Comparison of ENCODE assay signal across 13 cellular contexts in genomic region chrX:13761606-13762005, GRCh38. TPM values are rescaled to one million over a fixed set of nuclear protein-coding genes. Genes with fewer than 3 reads are reported as not detected.
DNase-seq lines count a peak whose midpoint lies in the region; ATAC-seq, FAIRE-seq and TF ChIP-seq lines count a peak whose summit lies in the region.
"Had no signal": no experiment of that assay in that cellular context is flagged by ENCODE, and none has a peak within 500 bp of the region (broad histone marks: within the 10 kb centered on the region; RNA-seq: fewer than 3 reads in every experiment).

No MANE protein-coding gene starts in this region.

- peaks cover 16% of the 10 kb centered on the region for H3K36me3 ChIP-seq in astrocyte (ENCODE audit: insufficient read depth, low read length)
- peaks cover 16% of the 10 kb centered on the region for H3K36me3 ChIP-seq in brain microvascular endothelial cell (replicated peaks)
- H3K36me3 ChIP-seq in heart left ventricle, result peaks cover 0 to 65% (median 34%) of the 10 kb centered on the region in 9 donors

- H3K27ac Mint-ChIP-seq in astrocyte (ENCODE audit: unreplicated experiment), result no peak overlapping the region
- H3K27ac Mint-ChIP-seq in activated CD8-positive, alpha-beta memory T cell treated with anti-CD3 and anti-CD28 coated beads, Interleukin-2, amount 10 ng/mL, durations not matched to agents 7 days and 5 days, result no peak overlapping the region

- 56 to 68% (median 61%) methylated on average over 5 of the region's 5 CpGs for WGBS in heart left ventricle, 4 donors

- in situ Hi-C loops in brain microvascular endothelial cell (cut with HindIII; ENCODE audit: low pct_ligation_motif_present, low sequenced_read_pairs), result no loop called here

- peaks cover 10% of the 10 kb centered on the region for H3K36me3 Mint-ChIP-seq in astrocyte (ENCODE audit: low read depth, unreplicated experiment)
- H3K36me3 Mint-ChIP-seq in activated CD8-positive, alpha-beta memory T cell treated with anti-CD3 and anti-CD28 coated beads, Interleukin-2, amount 10 ng/mL, durations not matched to agents 7 days and 5 days, result peaks cover 35% of the 10 kb centered on the region

- H3K27me3 ChIP-seq in astrocyte (ENCODE audit: insufficient read depth, low read length) (no peaks in the 10 kb centered on the region), brain microvascular endothelial cell (replicated peaks) (no peaks in the 10 kb centered on the region), heart left ventricle (peaks cover 0 to 6% (median 0%) of the 10 kb centered on the region in 9 donors)
- H3K27me3 ChIP-seq: esophagus muscularis mucosa had no signal

- no peak overlapping the region for H3K4me3 ChIP-seq in astrocyte (ENCODE audit: insufficient read depth, low read depth, low read length)
- no peak overlapping the region for H3K4me3 ChIP-seq in brain microvascular endothelial cell (ENCODE audit: low read depth, low read length)
- H3K4me3 ChIP-seq in heart left ventricle, result no peak overlapping the region
- H3K4me3 ChIP-seq: esophagus muscularis mucosa had no signal

- no peak overlapping the region for H2AFZ ChIP-seq in astrocyte (ENCODE audit: low read depth, low read length)

- H3K4me2 ChIP-seq in astrocyte (ENCODE audit: low read length), result no peak overlapping the region

- no peaks in the 10 kb centered on the region for H3K27me3 Mint-ChIP-seq in astrocyte (ENCODE audit: low read depth, unreplicated experiment)
- H3K27me3 Mint-ChIP-seq in activated CD8-positive, alpha-beta memory T cell treated with anti-CD3 and anti-CD28 coated beads, Interleukin-2, amount 10 ng/mL, durations not matched to agents 7 days and 5 days, result no peaks in the 10 kb centered on the region
- H3K27me3 Mint-ChIP-seq: activated naive CD4-positive, alpha-beta T cell treated with anti-CD3 and anti-CD28 coated beads, Interleukin-2, amount 50 U/mL, for 24 hours had no signal

- no peaks in the 10 kb centered on the region for H3K9me3 Mint-ChIP-seq in astrocyte (ENCODE audit: unreplicated experiment)
- no peaks in the 10 kb centered on the region for H3K9me3 Mint-ChIP-seq in activated CD8-positive, alpha-beta memory T cell treated with anti-CD3 and anti-CD28 coated beads, Interleukin-2, amount 10 ng/mL, durations not matched to agents 7 days and 5 days (ENCODE audit: low read depth)
- H3K9me3 Mint-ChIP-seq: activated naive CD4-positive, alpha-beta T cell treated with anti-CD3 and anti-CD28 coated beads, Interleukin-2, amount 50 U/mL, for 24 hours had no signal

- FAIRE-seq in astrocyte (lab: Jason Lieb, UNC), result peak; percentile 43

- H3K4me1 Mint-ChIP-seq in astrocyte (ENCODE audit: low read depth, unreplicated experiment), result no peaks in the 10 kb centered on the region
- peaks cover 5% of the 10 kb centered on the region for H3K4me1 Mint-ChIP-seq in activated CD8-positive, alpha-beta memory T cell treated with anti-CD3 and anti-CD28 coated beads, Interleukin-2, amount 10 ng/mL, durations not matched to agents 7 days and 5 days

- intact Hi-C loops in heart left ventricle (cut with DNase I), result loop anchor here in 1 of 10 donors (10.0 kb wide), 1 partner anchor 273 kb away; no protein-coding TSS in a partner anchor

- H3K27ac ChIP-seq in astrocyte (ENCODE audit: low read depth, low read length), result no peak overlapping the region
- H3K27ac ChIP-seq in brain microvascular endothelial cell, result no peak overlapping the region
- H3K27ac ChIP-seq in heart left ventricle, result no peak overlapping the region

- ATAC-seq in GM19452 (IDR thresholded peaks at IDR 0.05; ENCODE audit: unreplicated experiment) (peak; percentile 66), HG03159 (IDR thresholded peaks at IDR 0.05; ENCODE audit: unreplicated experiment) (peak; percentile 59), heart left ventricle (no peak)
- no peak for ATAC-seq in activated CD8-positive, alpha-beta memory T cell treated with anti-CD3 and anti-CD28 coated beads, Interleukin-2, amount 10 ng/mL, durations not matched to agents 7 days and 5 days

- H3K9me3 ChIP-seq in astrocyte (ENCODE audit: insufficient read depth, low read depth, low read length) (no peaks in the 10 kb centered on the region), heart left ventricle (no peaks in the 10 kb centered on the region)
- H3K9me3 ChIP-seq: esophagus muscularis mucosa had no signal

- H3K4me1 ChIP-seq in astrocyte (ENCODE audit: insufficient read depth, low read length) (no peaks in the 10 kb centered on the region), heart left ventricle (peaks cover 0 to 35% (median 8%) of the 10 kb centered on the region in 12 donors)

- no peak overlapping the region for H3K4me3 Mint-ChIP-seq in astrocyte (ENCODE audit: unreplicated experiment)
- H3K4me3 Mint-ChIP-seq in activated CD8-positive, alpha-beta memory T cell treated with anti-CD3 and anti-CD28 coated beads, Interleukin-2, amount 10 ng/mL, durations not matched to agents 7 days and 5 days, result no peak overlapping the region
- H3K4me3 Mint-ChIP-seq: activated naive CD4-positive, alpha-beta T cell treated with anti-CD3 and anti-CD28 coated beads, Interleukin-2, amount 50 U/mL, for 24 hours had no signal

- CTCF ChIA-PET in activated CD8-positive, alpha-beta memory T cell treated with anti-CD3 and anti-CD28 coated beads, Interleukin-2, amount 10 ng/mL, durations not matched to agents 7 days and 5 days (lab: Charles Lee), result interaction anchor here (1.4 kb wide), 1 partner anchor 10 kb away, joined by 3 read pairs; no protein-coding TSS in a partner anchor

- TF ChIP-seq CTCF in astrocyte (IDR thresholded peaks at IDR 0.05; ENCODE audit: insufficient read depth, low read depth, low read length), result no peak
- TF ChIP-seq CTCF in brain microvascular endothelial cell (IDR thresholded peaks at IDR 0.05; ENCODE audit: low read depth, low read length, missing control alignments), result no peak
- no peak for TF ChIP-seq CTCF in heart left ventricle (IDR thresholded peaks at IDR 0.05)

- DNase-seq in ELF-1 (ENCODE audit: low read depth, low spot score), result peak; percentile 44
- DNase-seq in astrocyte (ENCODE audit: low read depth), result no peak
- no peak for DNase-seq in activated CD8-positive, alpha-beta memory T cell treated with anti-CD3 and anti-CD28 coated beads, Interleukin-2, amount 10 ng/mL, durations not matched to agents 7 days and 5 days
- no peak for DNase-seq in brain microvascular endothelial cell
- no peak for DNase-seq in heart left ventricle
- no peak for DNase-seq in AG20443 (ENCODE audit: low spot score)
- DNase-seq: HCEC 1CT, NCI-H187, T-helper 9 cell had no signal

- no peak overlapping the region for H3K9ac ChIP-seq in astrocyte (ENCODE audit: low read length)

- no peak for TF ChIP-seq POLR2A in heart left ventricle (IDR thresholded peaks at IDR 0.05)

- no peaks in the 10 kb centered on the region for H3K79me2 ChIP-seq in astrocyte (ENCODE audit: insufficient read depth, low read length)

- no peaks in the 10 kb centered on the region for H4K20me1 ChIP-seq in astrocyte (ENCODE audit: insufficient read depth, low read length)

RNA-seq across cellular contexts. Expression of gene OFD1, which starts 27.1 kb away (rescaled TPM):
- 16.1 and 22.0 TPM in 2 replicates for total RNA-seq in astrocyte
- total RNA-seq in activated CD8-positive, alpha-beta memory T cell treated with anti-CD3 and anti-CD28 coated beads, Interleukin-2, amount 10 ng/mL, durations not matched to agents 7 days and 5 days, result 10 to 100 TPM; 32.3 to 45.8 TPM
- total RNA-seq in heart left ventricle, result 10 to 100 TPM in 4 of 9 donors, 1 to 10 TPM in 5; 5.6 to 12.9 (median 8.9) TPM
- polyA plus RNA-seq in heart left ventricle, result 10 to 100 TPM in 1 of 2 donors, 1 to 10 TPM in 1; 7.2 to 15.8 TPM

RNA-seq across cellular contexts. Expression of gene TRAPPC2, which starts 27.2 kb away (rescaled TPM):
- 16.6 and 17.0 TPM in 2 replicates for total RNA-seq in astrocyte
- total RNA-seq in activated CD8-positive, alpha-beta memory T cell treated with anti-CD3 and anti-CD28 coated beads, Interleukin-2, amount 10 ng/mL, durations not matched to agents 7 days and 5 days, result 10 to 100 TPM; 18.4 to 19.1 TPM
- total RNA-seq in heart left ventricle, result 10 to 100 TPM in 1 of 9 donors, 1 to 10 TPM in 8; 4.4 to 11.1 (median 5.3) TPM
- 1 to 10 TPM; 3.5 to 4.6 TPM for polyA plus RNA-seq in heart left ventricle

RNA-seq across cellular contexts. Expression of gene GPM6B, which starts 55.3 kb away (rescaled TPM):
- total RNA-seq in astrocyte, result 21.5 and 22.4 TPM in 2 replicates
- total RNA-seq in activated CD8-positive, alpha-beta memory T cell treated with anti-CD3 and anti-CD28 coated beads, Interleukin-2, amount 10 ng/mL, durations not matched to agents 7 days and 5 days, result not detected
- total RNA-seq in heart left ventricle, result 10 to 100 TPM in 1 of 9 donors, 1 to 10 TPM in 8; 2.1 to 13.7 (median 3.8) TPM
- 1 to 10 TPM; 2.0 to 4.8 TPM for polyA plus RNA-seq in heart left ventricle

Comparison
In these comparisons a context has a peak if more than half of its experiments do, and no peak if none do; other contexts are left out.
1. ATAC-seq: peak in GM19452 (single experiment) and HG03159 (single experiment); none in activated CD8-positive, alpha-beta memory T cell treated with anti-CD3 and anti-CD28 coated beads, Interleukin-2, amount 10 ng/mL, durations not matched to agents 7 days and 5 days (single experiment) and heart left ventricle (0 of 4).